In the genomic region with DNA sequence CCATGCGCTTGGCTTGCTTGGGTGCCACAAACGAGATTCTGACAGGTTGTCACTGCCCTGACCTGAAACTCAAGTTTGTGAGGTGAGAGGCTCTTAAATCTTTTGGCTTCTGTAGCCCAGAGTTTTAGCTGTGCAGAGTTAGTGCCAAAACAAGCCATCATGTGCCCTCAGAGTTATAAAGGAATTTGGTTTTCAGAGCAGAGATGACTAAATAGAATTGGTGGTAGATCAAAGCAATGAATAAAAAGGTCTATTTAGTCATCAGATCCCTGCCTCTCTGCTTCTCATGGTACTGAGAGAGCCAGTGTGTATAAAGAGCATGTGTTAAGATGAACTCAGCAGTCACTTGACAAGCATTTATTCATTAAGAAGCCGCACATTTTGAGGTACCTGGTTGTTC, we compare ENCODE assay signal across 20 cellular contexts.
A peak's percentile ranks its signal among the peaks of the same experiment; 100 is the strongest.
DNase-seq lines count a peak whose midpoint lies in the region; ATAC-seq and TF ChIP-seq lines count a peak whose summit lies in the region.
"Had no signal": no experiment of that assay in that cellular context is flagged by ENCODE, and none has a peak within 500 bp of the region (broad histone marks: within the 10 kb centered on the region; RNA-seq: fewer than 3 reads in every experiment).

No MANE protein-coding gene starts in this region.

- peaks cover 0 to 2% (median 0%) of the 10 kb centered on the region in 4 donors for H3K4me1 Mint-ChIP-seq in CD4-positive, alpha-beta memory T cell
- H3K4me1 Mint-ChIP-seq: stimulated activated naive B cell treated with anti-CD40 and anti-IgM and Interleukin-4, amounts not matched to agents 10 μg/mL and 1 μg/mL and 100 μg/mL, for 72 hours had no signal

- no peaks in the 10 kb centered on the region for H3K9me3 ChIP-seq in MG63
- H3K9me3 ChIP-seq in CD4-positive, alpha-beta memory T cell (ENCODE audit: control insufficient read depth in 1 of 2, low read length in 2 of 2): no peaks in the 10 kb centered on the region
- H3K9me3 ChIP-seq: SJCRH30, uterus had no signal

- ATAC-seq in HG03097 (IDR thresholded peaks at IDR 0.05; ENCODE audit: low FRiP score, unreplicated experiment): no peak
- ATAC-seq: natural killer cell treated with Interleukin-12 subunit alpha and Interleukin-12 subunit beta and Interleukin-15 and Interleukin-18, amount 100 ng/mL, for 72 hours; stimulated activated naive B cell treated with anti-CD40 and anti-IgM and Interleukin-4, amounts not matched to agents 10 μg/mL and 1 μg/mL and 100 μg/mL, for 72 hours had no signal

- H3K9me3 Mint-ChIP-seq in CD4-positive, alpha-beta memory T cell: no peaks in the 10 kb centered on the region
- H3K9me3 Mint-ChIP-seq: activated naive CD8-positive, alpha-beta T cell treated with anti-CD3 and anti-CD28 coated beads for 36 hours; natural killer cell treated with Interleukin-12 subunit alpha and Interleukin-12 subunit beta and Interleukin-15 and Interleukin-18, amount 100 ng/mL, for 72 hours; stimulated activated naive B cell treated with anti-CD40 and anti-IgM and Interleukin-4, amounts not matched to agents 10 μg/mL and 1 μg/mL and 100 μg/mL, for 72 hours had no signal

- no peaks in the 10 kb centered on the region for H3K4me1 ChIP-seq in CD4-positive, alpha-beta memory T cell (ENCODE audit: insufficient read depth, low read length)
- H3K4me1 ChIP-seq: SJCRH30 had no signal

- intact Hi-C loops in CD4-positive, alpha-beta memory T cell (cut with micrococcal nuclease): no loop called here

- POLR2A ChIA-PET in CD4-positive, alpha-beta memory T cell (lab: Charles Lee; ENCODE audit: partially characterized antibody): no interaction called here

- H3K27me3 Mint-ChIP-seq in CD4-positive, alpha-beta memory T cell: peaks cover 1 to 3% of the 10 kb centered on the region in 2 donors

- H3K27ac ChIP-seq in CD4-positive, alpha-beta memory T cell (ENCODE audit: low read depth, low read length): no peak overlapping the region
- H3K27ac ChIP-seq: C4-2B, dorsolateral prefrontal cortex, SJCRH30, uterus, WERI-Rb-1 had no signal

- H3K27ac Mint-ChIP-seq in CD4-positive, alpha-beta memory T cell: no peak overlapping the region
- H3K27ac Mint-ChIP-seq: activated naive CD8-positive, alpha-beta T cell treated with anti-CD3 and anti-CD28 coated beads for 36 hours; natural killer cell treated with Interleukin-12 subunit alpha and Interleukin-12 subunit beta and Interleukin-15 and Interleukin-18, amount 100 ng/mL, for 72 hours; stimulated activated naive B cell treated with anti-CD40 and anti-IgM and Interleukin-4, amounts not matched to agents 10 μg/mL and 1 μg/mL and 100 μg/mL, for 72 hours had no signal

- TF ChIP-seq CTCF in epithelial cell of esophagus (IDR thresholded peaks at IDR 0.05; ENCODE audit: insufficient read depth, low read depth, low read length, missing control alignments): no peak

- CTCF ChIA-PET in CD4-positive, alpha-beta memory T cell (lab: Charles Lee; ENCODE audit: partially characterized antibody): interaction anchor here (0.7 to 4.2 kb wide), 2 partner anchors 8 to 28 kb away, joined by 3 to 16 read pairs; no protein-coding TSS in a partner anchor

- H3K36me3 Mint-ChIP-seq in CD4-positive, alpha-beta memory T cell: no peaks in the 10 kb centered on the region
- H3K36me3 Mint-ChIP-seq: activated naive CD8-positive, alpha-beta T cell treated with anti-CD3 and anti-CD28 coated beads for 36 hours; natural killer cell treated with Interleukin-12 subunit alpha and Interleukin-12 subunit beta and Interleukin-15 and Interleukin-18, amount 100 ng/mL, for 72 hours; stimulated activated naive B cell treated with anti-CD40 and anti-IgM and Interleukin-4, amounts not matched to agents 10 μg/mL and 1 μg/mL and 100 μg/mL, for 72 hours had no signal

- DNase-seq in COLO829 (ENCODE audit: low spot score) (peak; percentile 66), MG63 (peak; percentile 9), epithelial cell of esophagus (ENCODE audit: low read depth) (peak; percentile 6), medulla oblongata (ENCODE audit: extremely low spot score) (peak; percentile 50), SW 1271 (lab: John Stamatoyannopoulos, UW) (no peak), NOMO-1 treated with dmso at 0.1 percent for 144 hours (lab: John Stamatoyannopoulos, UW; ENCODE audit: unreplicated experiment) (no peak)
- no peak for DNase-seq in CD4-positive, alpha-beta memory T cell
- DNase-seq: activated naive CD8-positive, alpha-beta T cell treated with anti-CD3 and anti-CD28 coated beads for 36 hours; dorsolateral prefrontal cortex; GOT3; left cardiac atrium; NCI-H2081 treated with DMSO at 0.1 percent for 48 hours; retina; SJCRH30; stimulated activated naive B cell treated with anti-CD40 and anti-IgM and Interleukin-4, amounts not matched to agents 10 μg/mL and 1 μg/mL and 100 μg/mL, for 72 hours; uterus; WERI-Rb-1 had no signal

- no peak overlapping the region for H3K4me3 Mint-ChIP-seq in CD4-positive, alpha-beta memory T cell
- H3K4me3 Mint-ChIP-seq: activated naive CD8-positive, alpha-beta T cell treated with anti-CD3 and anti-CD28 coated beads for 36 hours; natural killer cell treated with Interleukin-12 subunit alpha and Interleukin-12 subunit beta and Interleukin-15 and Interleukin-18, amount 100 ng/mL, for 72 hours; stimulated activated naive B cell treated with anti-CD40 and anti-IgM and Interleukin-4, amounts not matched to agents 10 μg/mL and 1 μg/mL and 100 μg/mL, for 72 hours had no signal

- no peaks in the 10 kb centered on the region for H3K36me3 ChIP-seq in MG63
- H3K36me3 ChIP-seq in CD4-positive, alpha-beta memory T cell (ENCODE audit: insufficient read depth, low read length): no peaks in the 10 kb centered on the region
- H3K36me3 ChIP-seq: SJCRH30, uterus, WERI-Rb-1 had no signal

- H3K27me3 ChIP-seq in MG63: peaks cover 3% of the 10 kb centered on the region; the same call in 1 of the 2 replicates
- no peaks in the 10 kb centered on the region for H3K27me3 ChIP-seq in CD4-positive, alpha-beta memory T cell (ENCODE audit: insufficient read depth, low read length)
- H3K27me3 ChIP-seq: dorsolateral prefrontal cortex, uterus had no signal

- H3K4me3 ChIP-seq in MG63: no peak overlapping the region
- no peak overlapping the region for H3K4me3 ChIP-seq in epithelial cell of esophagus (ENCODE audit: low read length)
- no peak overlapping the region for H3K4me3 ChIP-seq in CD4-positive, alpha-beta memory T cell (ENCODE audit: low read length in 2 of 2)
- H3K4me3 ChIP-seq: dorsolateral prefrontal cortex, SJCRH30, uterus had no signal

Comparison
In these comparisons a context has a peak if more than half of its experiments do, and no peak if none do; other contexts are left out.
1. DNase-seq: peak in COLO829 (single experiment), MG63 (single experiment), epithelial cell of esophagus (single experiment) and medulla oblongata (single experiment); none in CD4-positive, alpha-beta memory T cell (0 of 5), SW 1271 (0 of 2) and NOMO-1 treated with dmso at 0.1 percent for 144 hours (single experiment).